In genomic region chr11:69643646-69644045, GRCh38 we compare ENCODE assay signal across 8 cellular contexts. TPM values are rescaled to one million over a fixed set of nuclear protein-coding genes. Genes with fewer than 3 reads are reported as not detected.
A peak's percentile ranks its signal among the peaks of the same experiment; 100 is the strongest.
DNase-seq lines count a peak whose midpoint lies in the region; ATAC-seq and TF ChIP-seq lines count a peak whose summit lies in the region.

No MANE protein-coding gene starts in this region.

- peaks cover 26 to 48% (median 41%) of the 10 kb centered on the region in 10 experiments for H3K4me1 ChIP-seq in BLaER1 treated with 17β-estradiol and CSF1 and Interleukin-3, amounts not matched to agents 10 nM and 100 nM

- peaks cover 0 to 71% (median 33%) of the 10 kb centered on the region in 11 experiments; a peak in 17 of 22 replicates for H4K20me1 ChIP-seq in BLaER1 treated with 17β-estradiol and CSF1 and Interleukin-3, amounts not matched to agents 10 nM and 100 nM

- H3K9me3 Mint-ChIP-seq in nephron progenitor cell, result no peaks in the 10 kb centered on the region

- H3K36me3 ChIP-seq in BLaER1 treated with 17β-estradiol and CSF1 and Interleukin-3, amounts not matched to agents 10 nM and 100 nM, result no peaks in the 10 kb centered on the region

- no peak overlapping the region for H3K27ac ChIP-seq in BLaER1 treated with 17β-estradiol and CSF1 and Interleukin-3, amounts not matched to agents 10 nM and 100 nM
- H3K27ac ChIP-seq in dorsolateral prefrontal cortex, result peak overlapping the region in 1 of 59 donors; percentile 18

- peaks cover 34% of the 10 kb centered on the region for H3K4me1 Mint-ChIP-seq in nephron progenitor cell

- no peak overlapping the region; a peak in 1 of 20 replicates for H3K4me3 ChIP-seq in BLaER1 treated with 17β-estradiol and CSF1 and Interleukin-3, amounts not matched to agents 10 nM and 100 nM
- H3K4me3 ChIP-seq in LNCaP clone FGC (ENCODE audit: low read depth, low read length) (peak overlapping the region; percentile 100), dorsolateral prefrontal cortex (peak overlapping the region in 56 of 59 donors; percentile 31 to 79 (median 66))

- peaks cover 46 to 76% (median 54%) of the 10 kb centered on the region in 11 experiments for H3K27me3 ChIP-seq in BLaER1 treated with 17β-estradiol and CSF1 and Interleukin-3, amounts not matched to agents 10 nM and 100 nM
- peaks cover 0 to 74% (median 43%) of the 10 kb centered on the region in 45 donors for H3K27me3 ChIP-seq in dorsolateral prefrontal cortex

- peaks cover 4% of the 10 kb centered on the region for H3K36me3 Mint-ChIP-seq in nephron progenitor cell (ENCODE audit: low read depth)

- H3K4me2 ChIP-seq in BLaER1 treated with 17β-estradiol and CSF1 and Interleukin-3, amounts not matched to agents 10 nM and 100 nM, result peak overlapping the region; percentile 89 to 98 (median 94); a peak in 18 of 22 replicates

- H3K4me3 Mint-ChIP-seq in nephron progenitor cell, result peak overlapping the region; percentile 80

- no peak overlapping the region for H3K27ac Mint-ChIP-seq in nephron progenitor cell

- no peak for DNase-seq in LNCaP clone FGC (ENCODE audit: low read depth)
- peak in 2 of 10 donors; percentile 18 to 25 for DNase-seq in dorsolateral prefrontal cortex
- no peak for DNase-seq in nephron progenitor cell
- DNase-seq in MV-4-11 (lab: John Stamatoyannopoulos, UW), result no peak
- DNase-seq in foreskin melanocyte, result no peak

- TF ChIP-seq CTCF in LNCaP clone FGC (IDR thresholded peaks at IDR 0.05; ENCODE audit: control insufficient read depth, extremely low read depth, insufficient read depth) (no peak), dorsolateral prefrontal cortex (IDR thresholded peaks at IDR 0.05 in 54 of 56, conservative IDR thresholded peaks at IDR 0.05 in 2 of 56; ENCODE audit: low read depth in 1 of 56, partially characterized antibody in 56 of 56) (peak in 16 of 56 donors; percentile 4 to 56 (median 18)), nephron progenitor cell (IDR thresholded peaks at IDR 0.05) (peak; percentile 4)

- no peak overlapping the region for H3K9ac ChIP-seq in BLaER1 treated with 17β-estradiol and CSF1 and Interleukin-3, amounts not matched to agents 10 nM and 100 nM

- peaks cover 3% of the 10 kb centered on the region for H3K27me3 Mint-ChIP-seq in nephron progenitor cell (ENCODE audit: low read depth, poor library complexity)

- intact Hi-C loops in dorsolateral prefrontal cortex (cut with DNase I), result loop anchor here (1.0 to 10.0 kb wide), 5 partner anchors 29 to 542 kb away; partner anchors contain the start of gene MYEOV (in 1 of the 2)

- ATAC-seq in GM21423 (IDR thresholded peaks at IDR 0.05; ENCODE audit: unreplicated experiment) (no peak), HG03460 (IDR thresholded peaks at IDR 0.05; ENCODE audit: unreplicated experiment) (no peak)

- no peaks in the 10 kb centered on the region for H3K9me3 ChIP-seq in BLaER1 treated with 17β-estradiol and CSF1 and Interleukin-3, amounts not matched to agents 10 nM and 100 nM (replicated peaks in 1 of 11)

RNA-seq across cellular contexts. Expression of gene CCND1, which starts 2.7 kb away (rescaled TPM):
- total RNA-seq in dorsolateral prefrontal cortex, result 10 to 100 TPM; 12.7 to 68.0 (median 31.1) TPM

RNA-seq across cellular contexts. Expression of gene LTO1, which starts 31.5 kb away (rescaled TPM):
- total RNA-seq in dorsolateral prefrontal cortex, result 10 to 100 TPM; 33.4 to 74.6 (median 51.9) TPM

Comparison
In these comparisons a context has a peak if more than half of its experiments do, and no peak if none do; other contexts are left out.
1. H3K4me3 ChIP-seq: peak in LNCaP clone FGC (single experiment) and dorsolateral prefrontal cortex (56 of 59); none in BLaER1 treated with 17β-estradiol and CSF1 and Interleukin-3, amounts not matched to agents 10 nM and 100 nM (0 of 10).